32 cellular contexts compared by ENCODE assay signal in genomic region chr15:26674467-26674866, GRCh38.
"Had no signal": no experiment of that assay in that cellular context is flagged by ENCODE, and none has a peak within 500 bp of the region (broad histone marks: within the 10 kb centered on the region; RNA-seq: fewer than 3 reads in every experiment).

No MANE protein-coding gene starts in this region.

- H3K4me3 Mint-ChIP-seq: activated CD4-positive, alpha-beta memory T cell treated with anti-CD3 and anti-CD28 coated beads, Interleukin-2, amount 10 ng/mL, durations not matched to agents 7 days and 5 days; activated CD4-positive, alpha-beta T cell treated with anti-CD3 and anti-CD28 coated beads for 36 hours; activated CD4-positive, alpha-beta T cell treated with anti-CD3 and anti-CD28 coated beads, Interleukin-2, amount 10 ng/mL, durations not matched to agents 7 days and 5 days; activated naive CD4-positive, alpha-beta T cell treated with anti-CD3 and anti-CD28 coated beads, Interleukin-2, amount 10 ng/mL, durations not matched to agents 7 days and 5 days; activated naive CD8-positive, alpha-beta T cell treated with anti-CD3 and anti-CD28 coated beads, Interleukin-2, amount 10 ng/mL, durations not matched to agents 7 days and 5 days; activated T-cell treated with anti-CD3 and anti-CD28 coated beads, Interleukin-2, amount 50 U/mL, for 24 hours; activated T-cell treated with anti-CD3 and anti-CD28 coated beads, Interleukin-2, amount 50 U/mL, for 72 hours; brain; central memory CD8-positive, alpha-beta T cell; dendritic cell treated with granulocyte-macrophage colony-stimulating factor and Interleukin-4, amounts not matched to agents 40 ng/mL and 50 ng/mL, for 4 days; T-helper 17 cell; T-helper 2 cell treated with Interferon-gamma antibody and Interleukin-4, amounts not matched to agents 5 μg/mL and 100 μg/mL, for 36 hours had no signal

- H3K4me1 Mint-ChIP-seq: activated CD4-positive, alpha-beta memory T cell treated with anti-CD3 and anti-CD28 coated beads, Interleukin-2, amount 10 ng/mL, durations not matched to agents 7 days and 5 days; activated CD4-positive, alpha-beta T cell treated with anti-CD3 and anti-CD28 coated beads for 36 hours; activated CD4-positive, alpha-beta T cell treated with anti-CD3 and anti-CD28 coated beads, Interleukin-2, amount 10 ng/mL, durations not matched to agents 7 days and 5 days; activated naive CD4-positive, alpha-beta T cell treated with anti-CD3 and anti-CD28 coated beads, Interleukin-2, amount 10 ng/mL, durations not matched to agents 7 days and 5 days; activated naive CD8-positive, alpha-beta T cell treated with anti-CD3 and anti-CD28 coated beads, Interleukin-2, amount 10 ng/mL, durations not matched to agents 7 days and 5 days; central memory CD8-positive, alpha-beta T cell; T-helper 17 cell had no signal

- H3K4me3 ChIP-seq: ascending aorta, coronary artery, dorsolateral prefrontal cortex, esophagus muscularis mucosa, gastrocnemius medialis, heart right ventricle, hepatocyte had no signal

- H3K9me3 ChIP-seq: ascending aorta, esophagus muscularis mucosa, gastrocnemius medialis had no signal

- H3K36me3 ChIP-seq: ascending aorta, esophagus muscularis mucosa, gastrocnemius medialis, heart right ventricle, WERI-Rb-1 had no signal

- H3K9me3 Mint-ChIP-seq: brain had no signal

- H3K27me3 ChIP-seq: ascending aorta, dorsolateral prefrontal cortex, foreskin keratinocyte, gastrocnemius medialis, hepatocyte had no signal

- H3K4me2 ChIP-seq: hepatocyte had no signal

- H3K79me2 ChIP-seq: hepatocyte had no signal

- H2AFZ ChIP-seq: hepatocyte had no signal

- H3K36me3 Mint-ChIP-seq: activated naive CD4-positive, alpha-beta T cell treated with anti-CD3 and anti-CD28 coated beads, Interleukin-2, amount 10 ng/mL, durations not matched to agents 7 days and 5 days; activated naive CD4-positive, alpha-beta T cell treated with anti-CD3 and anti-CD28 coated beads, Interleukin-2, amount 50 U/mL, for 72 hours; activated naive CD8-positive, alpha-beta T cell treated with anti-CD3 and anti-CD28 coated beads, Interleukin-2, amount 10 ng/mL, durations not matched to agents 7 days and 5 days; brain had no signal

- H3K4me1 ChIP-seq: ascending aorta, esophagus muscularis mucosa, foreskin keratinocyte, gastrocnemius medialis, heart right ventricle had no signal

- H3K27ac Mint-ChIP-seq: activated CD4-positive, alpha-beta memory T cell treated with anti-CD3 and anti-CD28 coated beads, Interleukin-2, amount 10 ng/mL, durations not matched to agents 7 days and 5 days; activated CD4-positive, alpha-beta T cell treated with anti-CD3 and anti-CD28 coated beads for 36 hours; activated CD4-positive, alpha-beta T cell treated with anti-CD3 and anti-CD28 coated beads, Interleukin-2, amount 10 ng/mL, durations not matched to agents 7 days and 5 days; activated naive CD4-positive, alpha-beta T cell treated with anti-CD3 and anti-CD28 coated beads, Interleukin-2, amount 10 ng/mL, durations not matched to agents 7 days and 5 days; activated naive CD4-positive, alpha-beta T cell treated with anti-CD3 and anti-CD28 coated beads, Interleukin-2, amount 50 U/mL, for 72 hours; activated naive CD8-positive, alpha-beta T cell treated with anti-CD3 and anti-CD28 coated beads, Interleukin-2, amount 10 ng/mL, durations not matched to agents 7 days and 5 days; activated T-cell treated with anti-CD3 and anti-CD28 coated beads, Interleukin-2, amount 50 U/mL, for 24 hours; activated T-cell treated with anti-CD3 and anti-CD28 coated beads, Interleukin-2, amount 50 U/mL, for 72 hours; dendritic cell treated with granulocyte-macrophage colony-stimulating factor and Interleukin-4, amounts not matched to agents 40 ng/mL and 50 ng/mL, for 4 days; T-helper 17 cell; T-helper 2 cell treated with Interferon-gamma antibody and Interleukin-4, amounts not matched to agents 5 μg/mL and 100 μg/mL, for 36 hours had no signal

- H3K27me3 Mint-ChIP-seq: activated CD4-positive, alpha-beta memory T cell treated with anti-CD3 and anti-CD28 coated beads, Interleukin-2, amount 10 ng/mL, durations not matched to agents 7 days and 5 days; activated CD4-positive, alpha-beta T cell treated with anti-CD3 and anti-CD28 coated beads for 36 hours; activated CD4-positive, alpha-beta T cell treated with anti-CD3 and anti-CD28 coated beads, Interleukin-2, amount 10 ng/mL, durations not matched to agents 7 days and 5 days; activated naive CD4-positive, alpha-beta T cell treated with anti-CD3 and anti-CD28 coated beads, Interleukin-2, amount 10 ng/mL, durations not matched to agents 7 days and 5 days; activated naive CD8-positive, alpha-beta T cell treated with anti-CD3 and anti-CD28 coated beads, Interleukin-2, amount 10 ng/mL, durations not matched to agents 7 days and 5 days; activated T-cell treated with anti-CD3 and anti-CD28 coated beads, Interleukin-2, amount 50 U/mL, for 24 hours; central memory CD8-positive, alpha-beta T cell; dendritic cell treated with granulocyte-macrophage colony-stimulating factor and Interleukin-4, amounts not matched to agents 40 ng/mL and 50 ng/mL, for 4 days; T-helper 17 cell had no signal

- DNase-seq: activated CD4-positive, alpha-beta memory T cell treated with anti-CD3 and anti-CD28 coated beads, Interleukin-2, amount 10 ng/mL, durations not matched to agents 7 days and 5 days; activated CD4-positive, alpha-beta T cell treated with anti-CD3 and anti-CD28 coated beads for 36 hours; activated CD4-positive, alpha-beta T cell treated with anti-CD3 and anti-CD28 coated beads, Interleukin-2, amount 10 ng/mL, durations not matched to agents 7 days and 5 days; activated CD4-positive, alpha-beta T cell treated with anti-CD3 and anti-CD28 coated beads, Interleukin-2, amount 50 U/mL, for 4 hours; activated CD4-positive, CD25-positive, alpha-beta regulatory T cell; activated CD4-positive, CD25-positive, alpha-beta regulatory T cell treated with anti-CD3 and anti-CD28 coated beads, Interleukin-2, amount 50 U/mL, for 72 hours; activated CD8-positive, alpha-beta memory T cell treated with anti-CD3 and anti-CD28 coated beads, Interleukin-2, amount 50 U/mL, for 48 hours; activated gamma-delta T cell; activated naive CD4-positive, alpha-beta T cell; activated naive CD4-positive, alpha-beta T cell treated with anti-CD3 and anti-CD28 coated beads, Interleukin-2, amount 10 ng/mL, durations not matched to agents 7 days and 5 days; activated naive CD8-positive, alpha-beta T cell treated with anti-CD3 and anti-CD28 coated beads, Interleukin-2, amount 10 ng/mL, durations not matched to agents 7 days and 5 days; activated T-cell treated with anti-CD3 and anti-CD28 coated beads for 4 hours; activated T-cell treated with anti-CD3 and anti-CD28 coated beads, Interleukin-2, amount 50 U/mL, for 24 hours; activated T-cell treated with anti-CD3 and anti-CD28 coated beads, Interleukin-2, amount 50 U/mL, for 72 hours; dorsolateral prefrontal cortex; effector memory CD4-positive, alpha-beta T cell; erythroblast; foreskin keratinocyte; gastrocnemius medialis; heart right ventricle; T-helper 17 cell; T1000; WERI-Rb-1 had no signal

- H3K27ac ChIP-seq: ascending aorta, coronary artery, dorsolateral prefrontal cortex, esophagus muscularis mucosa, foreskin keratinocyte, gastrocnemius medialis, heart right ventricle, hepatocyte, WERI-Rb-1 had no signal
